16 cellular contexts compared by ENCODE assay signal in genomic region chr9:79360387-79361347, GRCh38.
A peak's percentile ranks its signal among the peaks of the same experiment; 100 is the strongest.
DNase-seq lines count a peak whose midpoint lies in the region; TF ChIP-seq lines count a peak whose summit lies in the region.
"Had no signal": no experiment of that assay in that cellular context is flagged by ENCODE, and none has a peak within 500 bp of the region (broad histone marks: within the 10 kb centered on the region; RNA-seq: fewer than 3 reads in every experiment).

No MANE protein-coding gene starts in this region.

- no peak overlapping the region for H2AK5ac ChIP-seq in mesendoderm (ENCODE audit: low read length)

- no peak overlapping the region for H3K4me2 ChIP-seq in mesendoderm (ENCODE audit: low read length)

- CTCF ChIA-PET in Calu3 (lab: Charles Lee) = no interaction called here

- no peaks in the 10 kb centered on the region for H3K79me1 ChIP-seq in mesendoderm (ENCODE audit: low read length)

- H2BK5ac ChIP-seq in mesendoderm (ENCODE audit: low read length) = no peak overlapping the region

- no peak overlapping the region for H2BK15ac ChIP-seq in mesendoderm (replicated peaks; ENCODE audit: low read depth)

- H3K4me3 ChIP-seq in cardiac fibroblast (replicated peaks in 1 of 2; ENCODE audit: low read depth in 2 of 2, low read length in 2 of 2) (no peak overlapping the region), mesendoderm (ENCODE audit: low read length) (no peak overlapping the region)
- H3K4me3 ChIP-seq: breast epithelium, transverse colon had no signal

- TF ChIP-seq CTCF in cardiac fibroblast (IDR thresholded peaks at IDR 0.05; ENCODE audit: low read depth, low read length) = no peak
- no peak for TF ChIP-seq CTCF in Calu3 (IDR thresholded peaks at IDR 0.05; ENCODE audit: unreplicated experiment)

- intact Hi-C loops in Calu3 (cut with micrococcal nuclease; ENCODE audit: unreplicated experiment) = no loop called here

- peaks cover 3% of the 10 kb centered on the region for H3K9me3 Mint-ChIP-seq in Calu3 (ENCODE audit: low read depth, unreplicated experiment)
- H3K9me3 Mint-ChIP-seq: activated CD4-positive, alpha-beta memory T cell treated with anti-CD3 and anti-CD28 coated beads, Interleukin-2, amount 10 ng/mL, durations not matched to agents 7 days and 5 days; natural killer cell had no signal

- no peak overlapping the region for H4K5ac ChIP-seq in mesendoderm (ENCODE audit: low read length)

- H3K4ac ChIP-seq in mesendoderm (ENCODE audit: low read depth, low read length) = no peak overlapping the region

- no TSS peak for BruUV-seq in Calu3 (replicated peaks; lab: Mats Ljungman, UMichigan)

- no peaks in the 10 kb centered on the region for H3K27me3 Mint-ChIP-seq in Calu3 (ENCODE audit: unreplicated experiment)

- H3K79me2 ChIP-seq in mesendoderm (ENCODE audit: control insufficient read depth, insufficient read depth, low read length) = no peaks in the 10 kb centered on the region

- H3K27ac Mint-ChIP-seq in Calu3 (ENCODE audit: unreplicated experiment) = no peak overlapping the region
- H3K27ac Mint-ChIP-seq: activated CD4-positive, alpha-beta memory T cell treated with anti-CD3 and anti-CD28 coated beads, Interleukin-2, amount 10 ng/mL, durations not matched to agents 7 days and 5 days; natural killer cell had no signal

- no peak overlapping the region for H3K56ac ChIP-seq in mesendoderm (ENCODE audit: low read length)

- no CpG with 5 or more reads among the region's 5 CpGs for WGBS in mesendoderm (ENCODE audit: extremely low coverage, insufficient coverage, low lambda C conversion rate)

- H3K36me3 Mint-ChIP-seq in Calu3 (ENCODE audit: insufficient read depth, unreplicated experiment) = no peaks in the 10 kb centered on the region
- H3K36me3 Mint-ChIP-seq: CD14-positive monocyte, natural killer cell had no signal

- H3K23ac ChIP-seq in mesendoderm (ENCODE audit: low read length) = no peak overlapping the region

- H2BK120ac ChIP-seq in mesendoderm (ENCODE audit: low read depth, low read length) = no peak overlapping the region

- no peak overlapping the region for H3K27ac ChIP-seq in mesendoderm (ENCODE audit: low read depth, low read length)
- H3K27ac ChIP-seq: breast epithelium, transverse colon had no signal

- H3K18ac ChIP-seq in mesendoderm (ENCODE audit: low read length) = no peak overlapping the region

- no peak overlapping the region for H3K4me3 Mint-ChIP-seq in Calu3 (ENCODE audit: low read depth, unreplicated experiment)
- H3K4me3 Mint-ChIP-seq: activated CD4-positive, alpha-beta memory T cell treated with anti-CD3 and anti-CD28 coated beads, Interleukin-2, amount 10 ng/mL, durations not matched to agents 7 days and 5 days; CD14-positive monocyte; natural killer cell had no signal

- H3K36me3 ChIP-seq in mesendoderm (ENCODE audit: control insufficient read depth, insufficient read depth, low read length) = no peaks in the 10 kb centered on the region
- H3K36me3 ChIP-seq: breast epithelium, transverse colon had no signal

- DNase-seq in EH (ENCODE audit: low read depth) (peak; percentile 84), M059J (ENCODE audit: low read depth) (peak; percentile 65), cardiac fibroblast (ENCODE audit: low read depth in 2 of 2) (peak; percentile 21 to 38), mesendoderm (peak; percentile 80), Calu3 (no peak), GDM1 (lab: John Stamatoyannopoulos, UW) (no peak), DMS 273 treated with DMSO at 0.1 percent for 48 hours (lab: John Stamatoyannopoulos, UW) (no peak)
- no peak for DNase-seq in stimulated activated naive CD4-positive, alpha-beta T cell treated with Interleukin-2 at 50 U/mL for 16 hours (lab: John Stamatoyannopoulos, UW)
- DNase-seq: activated CD4-positive, alpha-beta memory T cell treated with anti-CD3 and anti-CD28 coated beads, Interleukin-2, amount 10 ng/mL, durations not matched to agents 7 days and 5 days; natural killer cell; NCI-H1436; retina; stimulated activated CD4-positive, alpha-beta T cell treated with anti-CD3 and anti-CD28 coated beads, Interleukin-2, amount 100 ng/mL, for 24 hours; transverse colon had no signal

- no peak overlapping the region for H4K8ac ChIP-seq in mesendoderm (ENCODE audit: low read depth, low read length)

- H3K9ac ChIP-seq in mesendoderm (ENCODE audit: low read length) = no peak overlapping the region

- H3K4me1 ChIP-seq in mesendoderm (ENCODE audit: control insufficient read depth, low read depth, low read length) = peaks cover 3% of the 10 kb centered on the region
- H3K4me1 ChIP-seq: breast epithelium, transverse colon had no signal

- no peaks in the 10 kb centered on the region for H3K27me3 ChIP-seq in mesendoderm (ENCODE audit: insufficient read depth, low read length, poor library complexity)
- H3K27me3 ChIP-seq: breast epithelium, transverse colon had no signal

- no peaks in the 10 kb centered on the region for H3K4me1 Mint-ChIP-seq in Calu3 (ENCODE audit: low read depth, unreplicated experiment)
- H3K4me1 Mint-ChIP-seq: activated CD4-positive, alpha-beta memory T cell treated with anti-CD3 and anti-CD28 coated beads, Interleukin-2, amount 10 ng/mL, durations not matched to agents 7 days and 5 days; natural killer cell had no signal

Comparison
In these comparisons a context has a peak if more than half of its experiments do, and no peak if none do; other contexts are left out.
1. DNase-seq: peak in EH (single experiment), M059J (single experiment), cardiac fibroblast (2 of 2) and mesendoderm (single experiment); none in Calu3 (single experiment), GDM1 (single experiment), DMS 273 treated with DMSO at 0.1 percent for 48 hours (single experiment) and stimulated activated naive CD4-positive, alpha-beta T cell treated with Interleukin-2 at 50 U/mL for 16 hours (single experiment).